15 cellular contexts compared by ENCODE assay signal in the genomic region with DNA sequence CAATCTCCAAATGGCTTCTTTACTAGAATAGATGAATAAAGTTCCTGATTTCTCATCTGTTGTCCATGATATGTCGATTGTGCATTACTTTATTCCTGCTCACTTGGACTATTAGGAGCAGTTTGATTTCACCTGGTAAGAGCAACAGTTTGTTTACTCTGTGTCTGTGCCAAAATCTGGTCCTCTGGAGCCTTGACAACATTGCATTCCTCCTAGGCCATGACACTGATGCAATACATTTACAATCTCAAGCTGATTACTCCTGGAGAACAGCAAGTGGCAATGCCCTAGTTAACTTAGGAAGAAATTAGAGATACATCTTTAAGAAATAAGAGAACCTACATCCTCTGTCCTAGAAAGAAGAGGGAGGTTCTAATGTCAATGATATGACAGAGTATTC.
DNase-seq lines count a peak whose midpoint lies in the region; ATAC-seq and TF ChIP-seq lines count a peak whose summit lies in the region.
"Had no signal": no experiment of that assay in that cellular context is flagged by ENCODE, and none has a peak within 500 bp of the region (broad histone marks: within the 10 kb centered on the region; RNA-seq: fewer than 3 reads in every experiment).

No MANE protein-coding gene starts in this region.

- no peak for ATAC-seq in HCT116
- ATAC-seq: naive thymus-derived CD4-positive, alpha-beta T cell had no signal

- no peak overlapping the region for H2AFZ ChIP-seq in HCT116 (ENCODE audit: low read depth, low read length, poor library complexity, severe bottlenecking)
- H2AFZ ChIP-seq in fibroblast of lung (ENCODE audit: low read length), result no peak overlapping the region
- H2AFZ ChIP-seq in Karpas-422 (ENCODE audit: low read length), result no peak overlapping the region

- TF ChIP-seq POLR2A in HCT116 (IDR thresholded peaks at IDR 0.05; ENCODE audit: borderline replicate concordance, extremely low read depth, insufficient read depth, insufficient read length), result no peak

- no peak overlapping the region for H3K9ac ChIP-seq in HCT116 (ENCODE audit: low read length)
- no peak overlapping the region for H3K9ac ChIP-seq in fibroblast of lung (ENCODE audit: insufficient read depth, low read length)
- no peak overlapping the region for H3K9ac ChIP-seq in Karpas-422 (ENCODE audit: low read length)

- H3K4me2 ChIP-seq in HCT116 (ENCODE audit: low read length) (no peak overlapping the region), fibroblast of lung (ENCODE audit: extremely low read depth, insufficient read depth, low read length) (no peak overlapping the region), Karpas-422 (ENCODE audit: low read depth, low read length, poor library complexity, severe bottlenecking) (no peak overlapping the region)

- peaks cover 0 to 6% of the 10 kb centered on the region in 2 experiments; a peak in 2 of 4 replicates for H3K4me1 ChIP-seq in HCT116 (ENCODE audit: control insufficient read depth in 1 of 2, insufficient read depth in 2 of 2, low read length in 2 of 2)
- no peaks in the 10 kb centered on the region for H3K4me1 ChIP-seq in fibroblast of lung (ENCODE audit: control insufficient read depth, extremely low read depth, insufficient read depth, low read length)
- 0 out of 2 replicates have a peak, but pooled peaks cover 3% of the 10 kb centered on the region for H3K4me1 ChIP-seq in Karpas-422 (ENCODE audit: low read length)
- no peaks in the 10 kb centered on the region for H3K4me1 ChIP-seq in CD8-positive, alpha-beta memory T cell (ENCODE audit: insufficient read depth, low read length)
- H3K4me1 ChIP-seq: esophagus muscularis mucosa had no signal

- H3K9me3 Mint-ChIP-seq in CD8-positive, alpha-beta memory T cell, result no peaks in the 10 kb centered on the region
- H3K9me3 Mint-ChIP-seq: immature natural killer cell had no signal

- H3K36me3 Mint-ChIP-seq in CD8-positive, alpha-beta memory T cell, result peaks cover 16 to 29% (median 25%) of the 10 kb centered on the region in 3 donors

- H3K27ac Mint-ChIP-seq in CD8-positive, alpha-beta memory T cell, result no peak overlapping the region
- H3K27ac Mint-ChIP-seq: immature natural killer cell; naive thymus-derived CD4-positive, alpha-beta T cell had no signal

- H3K36me3 ChIP-seq in HCT116 (ENCODE audit: control insufficient read depth in 1 of 2, insufficient read depth in 2 of 2, low read length in 2 of 2) (no peaks in the 10 kb centered on the region), fibroblast of lung (ENCODE audit: control insufficient read depth, insufficient read depth, low read length) (no peaks in the 10 kb centered on the region), Karpas-422 (ENCODE audit: insufficient read depth, low read length) (no peaks in the 10 kb centered on the region)
- no peaks in the 10 kb centered on the region for H3K36me3 ChIP-seq in CD8-positive, alpha-beta memory T cell (ENCODE audit: insufficient read depth, low read length)

- no peak for TF ChIP-seq CTCF in HCT116 (IDR thresholded peaks at IDR 0.05 in 2 of 3, conservative IDR thresholded peaks at IDR 0.05 in 1 of 3; ENCODE audit: borderline replicate concordance in 1 of 3, insufficient read depth in 1 of 3, low read depth in 2 of 3, low read length in 2 of 3)
- TF ChIP-seq CTCF in fibroblast of lung (conservative IDR thresholded peaks at IDR 0.05 in 1 of 2, IDR thresholded peaks at IDR 0.05 in 1 of 2; ENCODE audit: low read depth in 1 of 2, low read length in 2 of 2), result no peak
- TF ChIP-seq CTCF in GM20000 (IDR thresholded peaks at IDR 0.05; ENCODE audit: extremely low read depth, missing control alignments), result no peak

- no peak for DNase-seq in HCT116 (ENCODE audit: low read depth, low spot score)
- DNase-seq in NCI-H460 (ENCODE audit: extremely low read depth, low read depth), result peak; percentile 7
- peak; percentile 47 to 57 for DNase-seq in fibroblast of lung (ENCODE audit: low read depth in 2 of 2)
- peak; percentile 73 for DNase-seq in renal cortical epithelial cell (ENCODE audit: low read depth)
- no peak for DNase-seq in GM20000 (ENCODE audit: low spot score)
- no peak for DNase-seq in Karpas-422
- DNase-seq in CD8-positive, alpha-beta memory T cell, result no peak
- DNase-seq: activated gamma-delta T cell treated with Interleukin-2 at 50 U/mL for 16 hours; cerebellar nuclear complex; immature natural killer cell; naive thymus-derived CD4-positive, alpha-beta T cell; sigmoid colon; T1000 had no signal

- H3K4me3 Mint-ChIP-seq in CD8-positive, alpha-beta memory T cell, result no peak overlapping the region
- H3K4me3 Mint-ChIP-seq: immature natural killer cell; naive thymus-derived CD4-positive, alpha-beta T cell had no signal

- H4K20me1 ChIP-seq in HCT116 (ENCODE audit: insufficient read depth), result no peaks in the 10 kb centered on the region
- no peaks in the 10 kb centered on the region for H4K20me1 ChIP-seq in fibroblast of lung (ENCODE audit: control insufficient read depth, extremely low read depth, insufficient read depth, low read length)
- no peaks in the 10 kb centered on the region for H4K20me1 ChIP-seq in Karpas-422 (ENCODE audit: insufficient read depth, low read depth, low read length)

- H3K27me3 Mint-ChIP-seq in CD8-positive, alpha-beta memory T cell, result peaks cover 0 to 2% of the 10 kb centered on the region in 2 donors
- H3K27me3 Mint-ChIP-seq: naive thymus-derived CD4-positive, alpha-beta T cell had no signal

- POLR2A ChIA-PET in HCT116 (lab: Charles Lee), result no interaction called here
- POLR2A ChIA-PET in CD8-positive, alpha-beta memory T cell (lab: Charles Lee), result no interaction called here

- H3K9me2 ChIP-seq in HCT116 (ENCODE audit: insufficient read depth) (no peaks in the 10 kb centered on the region), Karpas-422 (replicated peaks; ENCODE audit: insufficient read depth, low read length) (no peaks in the 10 kb centered on the region)

- H3K27ac ChIP-seq in HCT116 (ENCODE audit: low read depth, low read length) (no peak overlapping the region), fibroblast of lung (ENCODE audit: insufficient read depth, low read length) (no peak overlapping the region), Karpas-422 (ENCODE audit: low read length) (no peak overlapping the region)
- no peak overlapping the region for H3K27ac ChIP-seq in CD8-positive, alpha-beta memory T cell (ENCODE audit: low read depth, low read length)
- H3K27ac ChIP-seq: esophagus muscularis mucosa, RWPE1, sigmoid colon had no signal

- no peaks in the 10 kb centered on the region for H3K4me1 Mint-ChIP-seq in CD8-positive, alpha-beta memory T cell
- H3K4me1 Mint-ChIP-seq: immature natural killer cell; naive thymus-derived CD4-positive, alpha-beta T cell had no signal

- RAD21 ChIA-PET in HCT116 (lab: Charles Lee; ENCODE audit: low non-redundant PET in 1 of 2, low total read pairs in 2 of 2, uncharacterized antibody in 2 of 2, unreplicated experiment in 2 of 2), result no interaction called here

- H3K9me3 ChIP-seq in HCT116 (ENCODE audit: control insufficient read depth in 1 of 2, insufficient read depth in 1 of 2, low read depth in 1 of 2, low read length in 2 of 2) (no peaks in the 10 kb centered on the region), fibroblast of lung (ENCODE audit: control insufficient read depth, insufficient read depth, low read depth, low read length) (no peaks in the 10 kb centered on the region), Karpas-422 (ENCODE audit: low read length) (no peaks in the 10 kb centered on the region)
- no peaks in the 10 kb centered on the region for H3K9me3 ChIP-seq in CD8-positive, alpha-beta memory T cell (ENCODE audit: low read length)
- H3K9me3 ChIP-seq: esophagus muscularis mucosa, sigmoid colon had no signal

- H3K79me2 ChIP-seq in HCT116 (ENCODE audit: insufficient read depth, low read length) (no peaks in the 10 kb centered on the region), fibroblast of lung (ENCODE audit: control insufficient read depth, insufficient read depth, low read length) (no peaks in the 10 kb centered on the region), Karpas-422 (ENCODE audit: low read length) (no peaks in the 10 kb centered on the region)

- CTCF ChIA-PET in HCT116 (lab: Charles Lee), result no interaction called here
- CTCF ChIA-PET in CD8-positive, alpha-beta memory T cell (lab: Charles Lee), result no interaction called here

- no TSS peak for BruUV-seq in HCT116 (replicated peaks; lab: Mats Ljungman, UMichigan)

- no peak overlapping the region for H3K4me3 ChIP-seq in HCT116 (replicated peaks in 1 of 2; ENCODE audit: low read depth in 1 of 2, low read length in 2 of 2)
- no peak overlapping the region for H3K4me3 ChIP-seq in fibroblast of lung (replicated peaks in 1 of 4; ENCODE audit: control extremely low read depth in 1 of 4, insufficient read depth in 1 of 4, low read depth in 3 of 4, low read length in 4 of 4)
- no peak overlapping the region for H3K4me3 ChIP-seq in Karpas-422 (ENCODE audit: low read length)
- no peak overlapping the region for H3K4me3 ChIP-seq in CD8-positive, alpha-beta memory T cell (ENCODE audit: low read length)
- H3K4me3 ChIP-seq: esophagus muscularis mucosa, sigmoid colon had no signal

- intact Hi-C loops in HCT116 (cut with micrococcal nuclease), result no loop called here

- TF ChIP-seq RAD21 in HCT116 (IDR thresholded peaks at IDR 0.05; ENCODE audit: low read depth), result no peak

- no peaks in the 10 kb centered on the region for H3K27me3 ChIP-seq in HCT116 (ENCODE audit: insufficient read depth, low read length)
- H3K27me3 ChIP-seq in fibroblast of lung (ENCODE audit: control insufficient read depth, insufficient read depth, low read length), result no peaks in the 10 kb centered on the region
- no peaks in the 10 kb centered on the region for H3K27me3 ChIP-seq in Karpas-422 (ENCODE audit: low read length)
- H3K27me3 ChIP-seq in CD8-positive, alpha-beta memory T cell (ENCODE audit: insufficient read depth, low read length, poor library complexity, severe bottlenecking), result no peaks in the 10 kb centered on the region
- H3K27me3 ChIP-seq: esophagus muscularis mucosa, sigmoid colon had no signal

TF ChIP-seq in HCT116, 20 proteins besides CTCF, POLR2A, EP300 and RAD21:
- TF ChIP-seq FOSL1 (IDR thresholded peaks at IDR 0.05; ENCODE audit: low read depth), result no peak
- TF ChIP-seq CEBPB (IDR thresholded peaks at IDR 0.05; ENCODE audit: low read depth), result peak; percentile 54; the same call in 1 of the 2 replicates

Comparison
In these comparisons a context has a peak if more than half of its experiments do, and no peak if none do; other contexts are left out.
1. DNase-seq: peak in NCI-H460 (single experiment), fibroblast of lung (2 of 2) and renal cortical epithelial cell (single experiment); none in HCT116 (single experiment), GM20000 (single experiment), Karpas-422 (single experiment) and CD8-positive, alpha-beta memory T cell (0 of 5).